28 cellular contexts compared by ENCODE assay signal in genomic region chr3:47340866-47341265, GRCh38.
"Had no signal": no experiment of that assay in that cellular context is flagged by ENCODE, and none has a peak within 500 bp of the region (broad histone marks: within the 10 kb centered on the region; RNA-seq: fewer than 3 reads in every experiment).

No MANE protein-coding gene starts in this region.

- H3K27me3 Mint-ChIP-seq: stimulated activated memory B cell treated with anti-CD40 and anti-IgM and Interleukin-4, amounts not matched to agents 10 μg/mL and 1 μg/mL and 100 μg/mL, for 72 hours; stimulated activated naive B cell treated with anti-CD40 and anti-IgM and Interleukin-4, amounts not matched to agents 10 μg/mL and 1 μg/mL and 100 μg/mL, for 72 hours; stimulated activated naive CD8-positive, alpha-beta T cell treated with anti-CD3 and anti-CD28 coated beads, Interleukin-15, amount 100 ng/mL, for 72 hours; stimulated activated naive CD8-positive, alpha-beta T cell treated with anti-CD3 and anti-CD28 coated beads, Interleukin-15, Interleukin-2, amounts not matched to agents 100 ng/mL and 50 ng/mL, for 24 hours; type B pancreatic cell had no signal

- H3K4me1 Mint-ChIP-seq: stimulated activated effector memory CD8-positive, alpha-beta T cell treated with anti-CD3 and anti-CD28 coated beads, Interleukin-12 subunit alpha, Interleukin-12 subunit beta, amount 100 ng/mL, for 72 hours had no signal

- H3K9me3 ChIP-seq: stomach, suprapubic skin, testis, thoracic aorta, thyroid gland, tibial artery, tibial nerve, transverse colon, upper lobe of left lung, upper lobe of right lung, uterus, vagina had no signal

- H3K9me3 Mint-ChIP-seq: stimulated activated effector memory CD8-positive, alpha-beta T cell treated with anti-CD3 and anti-CD28 coated beads, Interleukin-12 subunit alpha, Interleukin-12 subunit beta, amount 100 ng/mL, for 72 hours; stimulated activated memory B cell treated with anti-CD40 and anti-IgM and Interleukin-4, amounts not matched to agents 10 μg/mL and 1 μg/mL and 100 μg/mL, for 72 hours; stimulated activated naive B cell treated with anti-CD40 and anti-IgM and Interleukin-4, amounts not matched to agents 10 μg/mL and 1 μg/mL and 100 μg/mL, for 72 hours; stimulated activated naive CD8-positive, alpha-beta T cell treated with anti-CD3 and anti-CD28 coated beads, Interleukin-15, amount 100 ng/mL, for 72 hours; stimulated activated naive CD8-positive, alpha-beta T cell treated with anti-CD3 and anti-CD28 coated beads, Interleukin-15, Interleukin-2, amounts not matched to agents 100 ng/mL and 50 ng/mL, for 24 hours; type B pancreatic cell had no signal

- H3K4me3 ChIP-seq: stomach, suprapubic skin, testis, thoracic aorta, thyroid gland, tibial artery, tibial nerve, transverse colon, upper lobe of left lung, upper lobe of right lung, uterus, vagina had no signal

- DNase-seq: stimulated activated CD4-positive, alpha-beta T cell treated with anti-CD3 and anti-CD28 coated beads, Interleukin-2, amount 100 ng/mL, for 48 hours; stimulated activated CD4-positive, alpha-beta T cell treated with anti-CD3 and anti-CD28 coated beads, Interleukin-4, amount 100 ng/mL, for 1 hour; stimulated activated CD4-positive, alpha-beta T cell treated with anti-CD3 and anti-CD28 coated beads, Interleukin-4, amount 100 ng/mL, for 24 hours; stimulated activated CD4-positive, alpha-beta T cell treated with anti-CD3 and anti-CD28 coated beads, Interleukin-4, amount 100 ng/mL, for 4 hours; stimulated activated CD8-positive, alpha-beta memory T cell treated with anti-CD3 and anti-CD28 coated beads, Interleukin-4, amount 100 ng/mL, for 48 hours; stimulated activated naive B cell treated with anti-CD40 and anti-IgM and Interleukin-4, amounts not matched to agents 10 μg/mL and 1 μg/mL and 100 μg/mL, for 72 hours; stimulated activated naive CD4-positive, alpha-beta T cell; stimulated activated naive CD4-positive, alpha-beta T cell treated with Interleukin-2 at 50 U/mL for 16 hours; stimulated activated naive CD8-positive, alpha-beta T cell treated with anti-CD3 and anti-CD28 coated beads, Interleukin-15, amount 100 ng/mL, for 72 hours; stimulated activated naive CD8-positive, alpha-beta T cell treated with anti-CD3 and anti-CD28 coated beads, Interleukin-15, Interleukin-2, amounts not matched to agents 100 U/mL and 50 U/mL, for 24 hours; stomach; substantia nigra; testis; thyroid gland; tibial artery; transverse colon; trophoblast cell; upper lobe of left lung; upper lobe of right lung; uterus had no signal

- ATAC-seq: stimulated activated effector memory CD8-positive, alpha-beta T cell treated with anti-CD3 and anti-CD28 coated beads, Interleukin-12 subunit alpha, Interleukin-12 subunit beta, amount 100 ng/mL, for 72 hours; stimulated activated memory B cell treated with anti-CD40 and anti-IgM and Interleukin-4, amounts not matched to agents 10 μg/mL and 1 μg/mL and 100 μg/mL, for 72 hours; stimulated activated naive B cell treated with anti-CD40 and anti-IgM and Interleukin-4, amounts not matched to agents 10 μg/mL and 1 μg/mL and 100 μg/mL, for 72 hours; stimulated activated naive CD8-positive, alpha-beta T cell treated with anti-CD3 and anti-CD28 coated beads, Interleukin-15, amount 100 ng/mL, for 72 hours; stimulated activated naive CD8-positive, alpha-beta T cell treated with anti-CD3 and anti-CD28 coated beads, Interleukin-15, Interleukin-2, amounts not matched to agents 100 U/mL and 50 U/mL, for 24 hours; upper lobe of right lung had no signal

- H3K27me3 ChIP-seq: stomach, suprapubic skin, testis, thyroid gland, tibial artery, tibial nerve, transverse colon, upper lobe of left lung, upper lobe of right lung, uterus, vagina had no signal

- H3K27ac Mint-ChIP-seq: stimulated activated naive B cell treated with anti-CD40 and anti-IgM and Interleukin-4, amounts not matched to agents 10 μg/mL and 1 μg/mL and 100 μg/mL, for 72 hours; stimulated activated naive CD8-positive, alpha-beta T cell treated with anti-CD3 and anti-CD28 coated beads, Interleukin-15, amount 100 ng/mL, for 72 hours; stimulated activated naive CD8-positive, alpha-beta T cell treated with anti-CD3 and anti-CD28 coated beads, Interleukin-15, Interleukin-2, amounts not matched to agents 100 ng/mL and 50 ng/mL, for 24 hours had no signal

- H3K27ac ChIP-seq: stomach, suprapubic skin, testis, thoracic aorta, thyroid gland, tibial artery, tibial nerve, transverse colon, upper lobe of left lung, upper lobe of right lung, uterus, vagina had no signal

- H3K36me3 ChIP-seq: uterus had no signal

- H3K4me1 ChIP-seq: stomach, suprapubic skin, testis, thyroid gland, tibial artery, tibial nerve, transverse colon, upper lobe of right lung, uterus, vagina had no signal

- H3K4me3 Mint-ChIP-seq: stimulated activated effector memory CD8-positive, alpha-beta T cell treated with anti-CD3 and anti-CD28 coated beads, Interleukin-12 subunit alpha, Interleukin-12 subunit beta, amount 100 ng/mL, for 72 hours; stimulated activated memory B cell treated with anti-CD40 and anti-IgM and Interleukin-4, amounts not matched to agents 10 μg/mL and 1 μg/mL and 100 μg/mL, for 72 hours; stimulated activated naive B cell treated with anti-CD40 and anti-IgM and Interleukin-4, amounts not matched to agents 10 μg/mL and 1 μg/mL and 100 μg/mL, for 72 hours; stimulated activated naive CD8-positive, alpha-beta T cell treated with anti-CD3 and anti-CD28 coated beads, Interleukin-15, amount 100 ng/mL, for 72 hours; stimulated activated naive CD8-positive, alpha-beta T cell treated with anti-CD3 and anti-CD28 coated beads, Interleukin-15, Interleukin-2, amounts not matched to agents 100 ng/mL and 50 ng/mL, for 24 hours; type B pancreatic cell had no signal
